ENCODE assay signal across 8 cellular contexts in the genomic region with DNA sequence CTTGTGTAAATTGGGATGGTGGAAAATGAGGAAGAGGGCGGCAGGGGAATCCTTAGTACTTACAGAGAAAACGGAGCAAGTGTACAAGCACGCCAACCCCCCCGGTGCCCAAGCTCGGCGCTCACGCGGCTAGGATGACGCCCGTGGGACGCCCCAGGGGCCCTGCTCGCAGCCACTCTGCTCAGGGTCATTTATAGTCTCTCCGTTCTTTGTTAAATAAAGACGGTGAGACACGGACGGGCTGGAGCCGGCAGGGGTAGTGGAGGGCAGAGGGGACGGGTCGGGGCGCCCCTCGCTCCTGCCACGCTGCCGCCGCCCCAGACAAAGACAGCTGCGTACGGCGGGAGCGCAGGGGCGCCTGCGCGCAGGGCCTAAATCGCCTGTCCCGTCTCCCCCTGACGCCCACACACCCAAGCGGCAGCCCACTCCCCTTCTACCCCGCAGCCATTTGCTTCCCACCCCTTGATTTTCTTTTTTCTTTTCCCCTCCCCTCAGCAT. TPM values are rescaled to one million over a fixed set of nuclear protein-coding genes. Genes with fewer than 3 reads are reported as not detected.
DNase-seq lines count a peak whose midpoint lies in the region; ATAC-seq and TF ChIP-seq lines count a peak whose summit lies in the region.

No MANE protein-coding gene starts in this region.

- intact Hi-C loops in ovary (cut with DNase I), result loop anchor here (2.0 to 5.0 kb wide), 2 partner anchors 38 kb away; a partner anchor contains a TSS

- TF ChIP-seq CTCF in cardiac muscle cell (IDR thresholded peaks at IDR 0.05; ENCODE audit: low read depth, low read length), result no peak
- no peak for TF ChIP-seq CTCF in ovary (IDR thresholded peaks at IDR 0.05)

- WGBS in ovary, 3 donors, result 1% methylated on average over 36 of the region's 36 CpGs

- no peaks in the 10 kb centered on the region for H3K27me3 Mint-ChIP-seq in activated naive CD8-positive, alpha-beta T cell treated with anti-CD3 and anti-CD28 coated beads for 36 hours

- H3K27ac ChIP-seq in cardiac muscle cell (peak overlapping the region; percentile 90), ovary (peak overlapping the region; percentile 96 to 97)

- in situ Hi-C loops in G401 (cut with HindIII; ENCODE audit: low sequenced_read_pairs), result no loop called here

- peak; percentile 70 for DNase-seq in G401 (ENCODE audit: low spot score)
- DNase-seq in activated naive CD8-positive, alpha-beta T cell treated with anti-CD3 and anti-CD28 coated beads for 36 hours, result peak; percentile 65
- DNase-seq in cardiac muscle cell (ENCODE audit: low read depth in 1 of 2, low spot score in 1 of 2), result peak; percentile 40 to 64
- DNase-seq in ovary, result peak; percentile 68 to 83 (median 77)

- H3K27me3 ChIP-seq in cardiac muscle cell (no peaks in the 10 kb centered on the region), ovary (no peaks in the 10 kb centered on the region)

- H3K9me3 Mint-ChIP-seq in activated naive CD8-positive, alpha-beta T cell treated with anti-CD3 and anti-CD28 coated beads for 36 hours, result peaks cover 3% of the 10 kb centered on the region

- ATAC-seq in HG03045 (IDR thresholded peaks at IDR 0.05; ENCODE audit: unreplicated experiment) (peak; percentile 35), GM21717 (IDR thresholded peaks at IDR 0.05; ENCODE audit: unreplicated experiment) (no peak), GM21367 (IDR thresholded peaks at IDR 0.05; ENCODE audit: unreplicated experiment) (no peak)

- peak; percentile 58 for TF ChIP-seq POLR2A in Raji (IDR thresholded peaks at IDR 0.05; ENCODE audit: insufficient read depth, low read depth, low read length)
- no peak for TF ChIP-seq POLR2A in ovary (IDR thresholded peaks at IDR 0.05)

- peak overlapping the region; percentile 30 for H3K4me3 ChIP-seq in cardiac muscle cell
- peak overlapping the region; percentile 76 for H3K4me3 ChIP-seq in ovary

- H3K4me3 Mint-ChIP-seq in activated naive CD8-positive, alpha-beta T cell treated with anti-CD3 and anti-CD28 coated beads for 36 hours, result peak overlapping the region; percentile 92

- peak overlapping the region; percentile 100 for H3K27ac Mint-ChIP-seq in activated naive CD8-positive, alpha-beta T cell treated with anti-CD3 and anti-CD28 coated beads for 36 hours

- no peak for TF ChIP-seq EP300 in ovary (IDR thresholded peaks at IDR 0.05)

- H3K9me3 ChIP-seq in cardiac muscle cell (ENCODE audit: low read depth), result no peaks in the 10 kb centered on the region
- no peaks in the 10 kb centered on the region for H3K9me3 ChIP-seq in ovary

- H3K36me3 Mint-ChIP-seq in activated naive CD8-positive, alpha-beta T cell treated with anti-CD3 and anti-CD28 coated beads for 36 hours, result peaks cover 18% of the 10 kb centered on the region

- H3K36me3 ChIP-seq in cardiac muscle cell, result no peaks in the 10 kb centered on the region
- no peaks in the 10 kb centered on the region for H3K36me3 ChIP-seq in ovary

- H3K4me1 Mint-ChIP-seq in activated naive CD8-positive, alpha-beta T cell treated with anti-CD3 and anti-CD28 coated beads for 36 hours, result peaks cover 71% of the 10 kb centered on the region

- H3K4me1 ChIP-seq in cardiac muscle cell (ENCODE audit: low read depth) (peaks cover 26% of the 10 kb centered on the region), ovary (ENCODE audit: insufficient read depth) (peaks cover 4% of the 10 kb centered on the region)

RNA-seq across cellular contexts. Expression of a gene that starts 37.8 kb away (rescaled TPM):
- 150 and 167 TPM in 2 replicates for total RNA-seq in G401 (2014; rRNA removed; shearing (Covaris generic))
- 100 to 1,000 TPM; 449 to 455 TPM for total RNA-seq in activated naive CD8-positive, alpha-beta T cell treated with anti-CD3 and anti-CD28 coated beads for 36 hours
- 87.9 and 127 TPM in 2 replicates for total RNA-seq in cardiac muscle cell
- 152 and 166 TPM in 2 replicates for polyA plus RNA-seq in cardiac muscle cell
- total RNA-seq in ovary, result 100 to 1,000 TPM in 6 of 7 donors, 10 to 100 TPM in 1; 77.1 to 302 (median 267) TPM
- 100 to 1,000 TPM; 207 to 272 TPM for polyA plus RNA-seq in ovary
